Comparison of ENCODE assay signal across 1 cellular context in the genomic region with DNA sequence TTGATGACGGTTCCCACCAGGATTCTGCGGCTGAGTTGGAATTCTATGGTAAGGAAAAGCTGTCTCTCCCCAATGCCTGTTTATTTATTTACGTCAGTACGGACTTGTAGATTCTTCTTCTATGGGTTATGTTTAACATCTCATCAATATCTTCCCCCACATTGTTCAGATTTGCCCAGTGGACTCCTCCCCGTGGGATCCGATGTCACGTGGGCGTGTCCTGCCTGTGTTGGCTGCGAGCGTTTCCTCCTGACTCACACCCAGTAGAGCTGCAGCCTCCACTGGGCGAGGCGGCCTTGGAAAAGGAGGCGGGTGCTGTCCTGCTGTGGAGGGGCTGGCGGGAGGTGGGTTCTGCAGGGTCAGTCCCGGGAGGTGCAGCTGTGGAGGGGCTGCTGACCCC.
TF ChIP-seq lines count a peak whose summit lies in the region.

No MANE protein-coding gene starts in this region.

TF ChIP-seq in HEK293, 187 proteins besides CTCF, POLR2A, EP300 and RAD21 (continued from another document):
- TF ChIP-seq, protein P1, sequence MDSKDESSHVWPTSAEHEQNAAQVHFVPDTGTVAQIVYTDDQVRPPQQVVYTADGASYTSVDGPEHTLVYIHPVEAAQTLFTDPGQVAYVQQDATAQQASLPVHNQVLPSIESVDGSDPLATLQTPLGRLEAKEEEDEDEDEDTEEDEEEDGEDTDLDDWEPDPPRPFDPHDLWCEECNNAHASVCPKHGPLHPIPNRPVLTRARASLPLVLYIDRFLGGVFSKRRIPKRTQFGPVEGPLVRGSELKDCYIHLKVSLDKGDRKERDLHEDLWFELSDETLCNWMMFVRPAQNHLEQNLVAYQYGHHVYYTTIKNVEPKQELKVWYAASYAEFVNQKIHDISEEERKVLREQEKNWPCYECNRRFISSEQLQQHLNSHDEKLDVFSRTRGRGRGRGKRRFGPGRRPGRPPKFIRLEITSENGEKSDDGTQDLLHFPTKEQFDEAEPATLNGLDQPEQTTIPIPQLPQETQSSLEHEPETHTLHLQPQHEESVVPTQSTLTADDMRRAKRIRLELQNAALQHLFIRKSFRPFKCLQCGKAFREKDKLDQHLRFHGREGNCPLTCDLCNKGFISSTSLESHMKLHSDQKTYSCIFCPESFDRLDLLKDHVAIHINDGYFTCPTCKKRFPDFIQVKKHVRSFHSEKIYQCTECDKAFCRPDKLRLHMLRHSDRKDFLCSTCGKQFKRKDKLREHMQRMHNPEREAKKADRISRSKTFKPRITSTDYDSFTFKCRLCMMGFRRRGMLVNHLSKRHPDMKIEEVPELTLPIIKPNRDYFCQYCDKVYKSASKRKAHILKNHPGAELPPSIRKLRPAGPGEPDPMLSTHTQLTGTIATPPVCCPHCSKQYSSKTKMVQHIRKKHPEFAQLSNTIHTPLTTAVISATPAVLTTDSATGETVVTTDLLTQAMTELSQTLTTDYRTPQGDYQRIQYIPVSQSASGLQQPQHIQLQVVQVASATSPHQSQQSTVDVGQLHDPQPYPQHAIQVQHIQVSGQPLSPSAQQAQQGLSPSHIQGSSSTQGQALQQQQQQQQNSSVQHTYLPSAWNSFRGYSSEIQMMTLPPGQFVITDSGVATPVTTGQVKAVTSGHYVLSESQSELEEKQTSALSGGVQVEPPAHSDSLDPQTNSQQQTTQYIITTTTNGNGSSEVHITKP (tag by site-specific recombination; IDR thresholded peaks at IDR 0.05), result peak; percentile 96
- TF ChIP-seq TRIM28 (IDR thresholded peaks at IDR 0.05; ENCODE audit: borderline replicate concordance, low read length), result no peak
- no peak for TF ChIP-seq ZNF324 (tag by site-specific recombination; IDR thresholded peaks at IDR 0.05)
- TF ChIP-seq SP3 (tag by site-specific recombination; IDR thresholded peaks at IDR 0.05), result peak; percentile 39
- peak; percentile 74 for TF ChIP-seq KLF1 (tag by site-specific recombination; IDR thresholded peaks at IDR 0.05)
- TF ChIP-seq, protein P2, sequence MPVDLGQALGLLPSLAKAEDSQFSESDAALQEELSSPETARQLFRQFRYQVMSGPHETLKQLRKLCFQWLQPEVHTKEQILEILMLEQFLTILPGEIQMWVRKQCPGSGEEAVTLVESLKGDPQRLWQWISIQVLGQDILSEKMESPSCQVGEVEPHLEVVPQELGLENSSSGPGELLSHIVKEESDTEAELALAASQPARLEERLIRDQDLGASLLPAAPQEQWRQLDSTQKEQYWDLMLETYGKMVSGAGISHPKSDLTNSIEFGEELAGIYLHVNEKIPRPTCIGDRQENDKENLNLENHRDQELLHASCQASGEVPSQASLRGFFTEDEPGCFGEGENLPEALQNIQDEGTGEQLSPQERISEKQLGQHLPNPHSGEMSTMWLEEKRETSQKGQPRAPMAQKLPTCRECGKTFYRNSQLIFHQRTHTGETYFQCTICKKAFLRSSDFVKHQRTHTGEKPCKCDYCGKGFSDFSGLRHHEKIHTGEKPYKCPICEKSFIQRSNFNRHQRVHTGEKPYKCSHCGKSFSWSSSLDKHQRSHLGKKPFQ (tag by site-specific recombination; IDR thresholded peaks at IDR 0.05), result 0 out of 2 replicates have a peak, but pooled peaks have one; percentile 31
- TF ChIP-seq KLF9 (tag by site-specific recombination; IDR thresholded peaks at IDR 0.05; ENCODE audit: low read depth), result peak; percentile 82
- TF ChIP-seq KLF10 (tag by site-specific recombination; IDR thresholded peaks at IDR 0.05), result no peak
- TF ChIP-seq ZFHX2 (tag by site-specific recombination; conservative IDR thresholded peaks at IDR 0.05), result peak; percentile 88
- TF ChIP-seq ZNF48 (tag by site-specific recombination; IDR thresholded peaks at IDR 0.05), result no peak
- TF ChIP-seq ZNF140 (tag by site-specific recombination; IDR thresholded peaks at IDR 0.05), result no peak
- TF ChIP-seq ZNF600 (tag by site-specific recombination; IDR thresholded peaks at IDR 0.05), result peak; percentile 85
- TF ChIP-seq GLIS2 (tag by site-specific recombination; IDR thresholded peaks at IDR 0.05), result 0 out of 2 replicates have a peak, but pooled peaks have one; percentile 38
- no peak for TF ChIP-seq ZNF248 (tag by site-specific recombination; IDR thresholded peaks at IDR 0.05)
- TF ChIP-seq ZNF561 (tag by site-specific recombination; IDR thresholded peaks at IDR 0.05; ENCODE audit: borderline replicate concordance), result no peak
- peak; percentile 75 for TF ChIP-seq ZIC2 (tag by site-specific recombination; IDR thresholded peaks at IDR 0.05)
- no peak for TF ChIP-seq BCL11B (tag by site-specific recombination; IDR thresholded peaks at IDR 0.05; ENCODE audit: low read depth)
- no peak for TF ChIP-seq ZNF423 (tag by site-specific recombination; IDR thresholded peaks at IDR 0.05)
- peak; percentile 83 for TF ChIP-seq EGR2 (tag by site-specific recombination; IDR thresholded peaks at IDR 0.05; ENCODE audit: low read depth)
- peak; percentile 92 for TF ChIP-seq ZNF335 (tag by site-specific recombination; conservative IDR thresholded peaks at IDR 0.05)
- TF ChIP-seq ZBTB1 (tag by site-specific recombination; IDR thresholded peaks at IDR 0.05), result no peak
- TF ChIP-seq SP2 (tag by site-specific recombination; IDR thresholded peaks at IDR 0.05), result peak; percentile 57
